ENCODE assay signal across 13 cellular contexts in the genomic region with DNA sequence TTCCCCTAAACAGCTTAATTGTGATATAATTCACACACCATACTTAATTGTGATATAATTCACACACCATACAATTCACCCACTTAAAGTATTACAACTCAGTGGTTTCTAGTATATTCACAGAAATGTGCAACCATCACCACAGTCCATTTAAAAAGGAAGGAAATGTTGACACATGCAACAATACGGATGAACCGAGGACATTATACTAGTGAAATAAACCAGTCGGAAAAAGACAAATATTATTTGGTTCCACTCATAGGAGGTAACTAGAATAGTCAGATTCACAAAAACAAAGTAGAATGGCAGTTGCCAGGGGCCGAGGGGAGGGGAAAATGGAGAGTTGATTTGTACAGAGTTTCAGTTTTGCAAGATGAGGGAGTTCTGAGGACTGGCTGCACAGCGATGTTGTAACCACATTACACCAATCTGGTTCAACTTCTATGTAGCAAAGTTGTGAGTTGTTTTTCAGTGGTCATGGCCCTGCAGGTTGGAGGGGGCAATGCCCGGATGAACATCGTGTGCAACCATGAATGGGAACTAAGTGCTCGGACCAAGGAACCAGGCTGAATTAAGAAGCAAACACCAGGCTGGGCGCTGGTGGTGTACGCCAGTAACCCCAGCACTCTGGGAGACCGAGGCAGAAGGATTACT. TPM values are rescaled to one million over a fixed set of nuclear protein-coding genes. Genes with fewer than 3 reads are reported as not detected.
A peak's percentile ranks its signal among the peaks of the same experiment; 100 is the strongest.
DNase-seq lines count a peak whose midpoint lies in the region; ATAC-seq and TF ChIP-seq lines count a peak whose summit lies in the region.
"Had no signal": no experiment of that assay in that cellular context is flagged by ENCODE, and none has a peak within 500 bp of the region (broad histone marks: within the 10 kb centered on the region; RNA-seq: fewer than 3 reads in every experiment).

No MANE protein-coding gene starts in this region.

- DNase-seq in CD14-positive monocyte (ENCODE audit: low spot score) (peak; percentile 49), left lung (no peak), NCI-H1092 (lab: John Stamatoyannopoulos, UW) (no peak), HuH-7.5 (ENCODE audit: low spot score) (no peak)
- DNase-seq: activated CD4-positive, CD25-positive, alpha-beta regulatory T cell; NCI-H2029; NCI-H82; stimulated activated CD4-positive, alpha-beta T cell treated with anti-CD3 and anti-CD28 coated beads, Interleukin-2, amount 100 ng/mL, for 24 hours had no signal

- H3K4me2 ChIP-seq in OCI-LY1 (ENCODE audit: low read length), result peak overlapping the region; percentile 5; the same call in 1 of the 2 replicates

- H3K79me2 ChIP-seq in OCI-LY1 (ENCODE audit: insufficient read depth, low read length), result no peaks in the 10 kb centered on the region

- H3K36me3 ChIP-seq in OCI-LY1 (ENCODE audit: insufficient read depth, low read length) (no peaks in the 10 kb centered on the region), left lung (no peaks in the 10 kb centered on the region)

- peaks cover 0 to 8% (median 1%) of the 10 kb centered on the region in 7 donors for H3K9me3 Mint-ChIP-seq in CD14-positive monocyte

- no peak overlapping the region for H2AFZ ChIP-seq in OCI-LY1 (ENCODE audit: low read length)

- no peaks in the 10 kb centered on the region for H3K4me1 ChIP-seq in OCI-LY1 (ENCODE audit: insufficient read depth, low read length, severe bottlenecking)
- H3K4me1 ChIP-seq in left lung, result peaks cover 0 to 38% of the 10 kb centered on the region in 2 donors

- H3F3A ChIP-seq in OCI-LY1 (ENCODE audit: insufficient read depth, low read length), result no peaks in the 10 kb centered on the region

- peaks cover 62% of the 10 kb centered on the region for H3K4me1 Mint-ChIP-seq in CD14-positive monocyte

- no peaks in the 10 kb centered on the region for H3K9me2 ChIP-seq in OCI-LY1 (ENCODE audit: low read depth, low read length)

- peak overlapping the region; percentile 30 to 70 for H3K4me3 Mint-ChIP-seq in CD14-positive monocyte
- H3K4me3 Mint-ChIP-seq: brain had no signal

- peaks cover 3% of the 10 kb centered on the region; the same call in 1 of the 2 replicates for H3K27me3 ChIP-seq in OCI-LY1 (ENCODE audit: insufficient read depth, low read length)
- peaks cover 0 to 8% of the 10 kb centered on the region in 2 donors for H3K27me3 ChIP-seq in left lung

- H3K27me3 Mint-ChIP-seq in CD14-positive monocyte (ENCODE audit: low read depth in 3 of 3), result peaks cover 0 to 1% (median 0%) of the 10 kb centered on the region in 3 donors

- no peak overlapping the region for H3K9ac ChIP-seq in OCI-LY1 (ENCODE audit: low read length)

- H3K4me3 ChIP-seq in OCI-LY1 (ENCODE audit: low read depth, low read length, poor library complexity, severe bottlenecking) (no peak overlapping the region), left lung (no peak overlapping the region)

- no peaks in the 10 kb centered on the region for H3K36me3 Mint-ChIP-seq in CD14-positive monocyte
- H3K36me3 Mint-ChIP-seq: brain had no signal

- intact Hi-C loops in CD14-positive monocyte (cut with micrococcal nuclease) (no loop called here), left lung (cut with DNase I) (no loop called here)

- H3K9me3 ChIP-seq in OCI-LY1 (ENCODE audit: low read length) (peaks cover 11% of the 10 kb centered on the region; the same call in 1 of the 2 replicates), left lung (no peaks in the 10 kb centered on the region)

- ATAC-seq in GM21786 (IDR thresholded peaks at IDR 0.05; ENCODE audit: unreplicated experiment), result peak; percentile 47
- peak; percentile 35 for ATAC-seq in left lung
- ATAC-seq in GM21360 (IDR thresholded peaks at IDR 0.05; ENCODE audit: unreplicated experiment), result no peak
- ATAC-seq in HG02610 (IDR thresholded peaks at IDR 0.05; ENCODE audit: unreplicated experiment), result no peak

- H3K27ac Mint-ChIP-seq in CD14-positive monocyte, result peak overlapping the region; percentile 80 to 96 (median 95)
- H3K27ac Mint-ChIP-seq: brain had no signal

- H3K27ac ChIP-seq in OCI-LY1 (ENCODE audit: low read depth, low read length, poor library complexity, severe bottlenecking) (no peak overlapping the region), left lung (peak overlapping the region in 1 of 2 donors; percentile 90)

- TF ChIP-seq CTCF in CD14-positive monocyte (IDR thresholded peaks at IDR 0.05) (no peak), OCI-LY1 (IDR thresholded peaks at IDR 0.05; ENCODE audit: low read length) (no peak), left lung (IDR thresholded peaks at IDR 0.05) (no peak)

- H4K20me1 ChIP-seq in OCI-LY1 (ENCODE audit: insufficient read depth, low read length), result no peaks in the 10 kb centered on the region

RNA-seq across cellular contexts. Expression of gene TNPO3, which starts 17.6 kb away (rescaled TPM):
- 10 to 100 TPM; 17.0 to 23.8 TPM for polyA plus RNA-seq in CD14-positive monocyte
- total RNA-seq in left lung, result 10 to 100 TPM; 34.9 to 38.7 TPM

Comparison
In these comparisons a context has a peak if more than half of its experiments do, and no peak if none do; other contexts are left out.
1. ATAC-seq: peak in GM21786 (single experiment) and left lung (single experiment); none in GM21360 (single experiment) and HG02610 (single experiment).